ENCODE assay signal across 15 cellular contexts in the genomic region with DNA sequence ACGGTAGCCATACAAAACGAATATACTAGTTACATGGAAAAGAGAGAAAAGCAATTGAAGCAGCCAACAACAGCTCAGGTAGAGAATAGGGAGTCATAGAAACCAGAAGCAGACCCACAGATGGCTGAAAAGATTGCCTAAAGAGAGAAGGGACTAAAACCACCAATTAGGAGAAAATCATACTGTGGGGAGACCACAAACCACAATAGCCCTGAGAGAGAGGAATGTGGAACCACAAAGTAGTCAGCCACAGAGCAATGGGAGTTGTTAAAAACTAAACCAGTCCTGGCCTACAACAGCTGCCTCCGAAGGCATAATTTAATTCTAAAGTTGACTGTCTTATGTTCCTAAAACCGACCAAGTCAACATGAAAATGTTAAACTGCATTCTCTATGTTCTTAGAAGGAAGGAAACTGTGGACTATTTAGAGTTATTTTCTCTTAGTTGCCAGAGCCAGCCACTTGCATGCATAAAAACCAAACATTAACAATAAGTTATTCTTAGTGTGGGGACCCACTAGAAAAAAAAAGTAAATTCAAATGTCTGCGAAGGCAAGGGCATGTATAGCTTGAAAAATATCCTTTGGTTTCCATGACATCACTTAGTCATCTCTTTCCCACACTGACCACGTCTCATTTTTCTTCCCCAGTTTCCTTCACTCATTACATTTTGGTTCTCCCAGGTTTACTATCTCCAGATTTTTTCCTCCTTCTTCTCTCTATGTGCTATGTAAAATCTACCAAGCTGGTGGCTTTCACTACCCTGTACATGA.
DNase-seq lines count a peak whose midpoint lies in the region; FAIRE-seq and TF ChIP-seq lines count a peak whose summit lies in the region.
"Had no signal": no experiment of that assay in that cellular context is flagged by ENCODE, and none has a peak within 500 bp of the region (broad histone marks: within the 10 kb centered on the region; RNA-seq: fewer than 3 reads in every experiment).

No MANE protein-coding gene starts in this region.

- H3K27me3 Mint-ChIP-seq in activated naive CD4-positive, alpha-beta T cell treated with anti-CD3 and anti-CD28 coated beads, Interleukin-2, amount 10 ng/mL, durations not matched to agents 7 days and 5 days: peaks cover 4% of the 10 kb centered on the region

- H4K20me1 ChIP-seq in BLaER1: peaks cover 84% of the 10 kb centered on the region

- H3K27me3 ChIP-seq in BLaER1 (peaks cover 100% of the 10 kb centered on the region), suprapubic skin (no peaks in the 10 kb centered on the region), H7 (ENCODE audit: control insufficient read depth, insufficient read depth, low read length) (peaks cover 2% of the 10 kb centered on the region; the same call in 1 of the 2 replicates)
- H3K27me3 ChIP-seq: brain microvascular endothelial cell, MG63 had no signal

- H3K27ac ChIP-seq in BLaER1 (no peak overlapping the region), suprapubic skin (no peak overlapping the region)
- H3K27ac ChIP-seq: brain microvascular endothelial cell had no signal

- H3K4me3 Mint-ChIP-seq in activated naive CD4-positive, alpha-beta T cell treated with anti-CD3 and anti-CD28 coated beads, Interleukin-2, amount 10 ng/mL, durations not matched to agents 7 days and 5 days: no peak overlapping the region
- H3K4me3 Mint-ChIP-seq: activated CD4-positive, alpha-beta T cell treated with anti-CD3 and anti-CD28 coated beads, Interleukin-2, amount 10 ng/mL, durations not matched to agents 24 days and 14 days; mesothelial cell of epicardium had no signal

- H3K4me1 ChIP-seq in BLaER1: peaks cover 6% of the 10 kb centered on the region; the same call in 1 of the 2 replicates
- H3K4me1 ChIP-seq in suprapubic skin: peaks cover under 1% of the 10 kb centered on the region

- no peaks in the 10 kb centered on the region for H3K36me3 ChIP-seq in BLaER1
- no peaks in the 10 kb centered on the region for H3K36me3 ChIP-seq in suprapubic skin
- H3K36me3 ChIP-seq in H7 (replicated peaks; ENCODE audit: control insufficient read depth, insufficient read depth, low read length): no peaks in the 10 kb centered on the region
- H3K36me3 ChIP-seq: brain microvascular endothelial cell, MG63 had no signal

- H3K9me3 Mint-ChIP-seq in activated naive CD4-positive, alpha-beta T cell treated with anti-CD3 and anti-CD28 coated beads, Interleukin-2, amount 10 ng/mL, durations not matched to agents 7 days and 5 days: peaks cover 12% of the 10 kb centered on the region
- H3K9me3 Mint-ChIP-seq: activated CD4-positive, alpha-beta T cell treated with anti-CD3 and anti-CD28 coated beads, Interleukin-2, amount 10 ng/mL, durations not matched to agents 24 days and 14 days; mesothelial cell of epicardium had no signal

- peaks cover 21% of the 10 kb centered on the region; the same call in 1 of the 2 replicates for H3K9me3 ChIP-seq in BLaER1
- H3K9me3 ChIP-seq in suprapubic skin: no peaks in the 10 kb centered on the region
- H3K9me3 ChIP-seq: MG63 had no signal

- DNase-seq in HTR-8/SVneo (ENCODE audit: insufficient read length, low spot score) (peak; percentile 12), RPMI8226 (peak; percentile 41), glomerular visceral epithelial cell (ENCODE audit: extremely low spot score) (peak; percentile 32), suprapubic skin (ENCODE audit: low spot score in 2 of 2) (no peak), germinal center (ENCODE audit: low spot score) (no peak), H7 (no peak)
- DNase-seq in activated naive CD4-positive, alpha-beta T cell treated with anti-CD3 and anti-CD28 coated beads, Interleukin-2, amount 10 ng/mL, durations not matched to agents 7 days and 5 days: no peak
- DNase-seq: activated CD4-positive, alpha-beta T cell treated with anti-CD3 and anti-CD28 coated beads, Interleukin-2, amount 10 ng/mL, durations not matched to agents 24 days and 14 days; brain microvascular endothelial cell; MG63; NCI-H510A treated with DMSO at 0.1 percent for 48 hours; stimulated activated CD4-positive, alpha-beta T cell treated with anti-CD3 and anti-CD28 coated beads, Interleukin-4, amount 100 ng/mL, for 4 hours; stimulated activated naive CD4-positive, alpha-beta T cell treated with Interleukin-2 at 50 U/mL for 16 hours had no signal

- no peaks in the 10 kb centered on the region for H3K36me3 Mint-ChIP-seq in activated naive CD4-positive, alpha-beta T cell treated with anti-CD3 and anti-CD28 coated beads, Interleukin-2, amount 10 ng/mL, durations not matched to agents 7 days and 5 days
- H3K36me3 Mint-ChIP-seq: mesothelial cell of epicardium had no signal

- no peak overlapping the region for H3K4me3 ChIP-seq in BLaER1
- no peak overlapping the region for H3K4me3 ChIP-seq in suprapubic skin
- no peak overlapping the region for H3K4me3 ChIP-seq in H7 (ENCODE audit: insufficient read depth, low read depth, low read length)
- H3K4me3 ChIP-seq: MG63 had no signal

- H3K9ac ChIP-seq in BLaER1: no peak overlapping the region

- H3K27ac Mint-ChIP-seq in activated naive CD4-positive, alpha-beta T cell treated with anti-CD3 and anti-CD28 coated beads, Interleukin-2, amount 10 ng/mL, durations not matched to agents 7 days and 5 days: no peak overlapping the region
- H3K27ac Mint-ChIP-seq: activated CD4-positive, alpha-beta T cell treated with anti-CD3 and anti-CD28 coated beads, Interleukin-2, amount 10 ng/mL, durations not matched to agents 24 days and 14 days; mesothelial cell of epicardium had no signal

- peak; percentile 74 for FAIRE-seq in HTR-8/SVneo (lab: Jason Lieb, UNC)

- TF ChIP-seq CTCF in suprapubic skin (IDR thresholded peaks at IDR 0.05): no peak

- peak overlapping the region; percentile 17; the same call in 1 of the 2 replicates for H3K4me2 ChIP-seq in BLaER1

- 65% methylated on average over 6 of the region's 6 CpGs for WGBS in suprapubic skin

- TF ChIP-seq EP300 in suprapubic skin (IDR thresholded peaks at IDR 0.05): no peak

- CTCF ChIA-PET in activated naive CD4-positive, alpha-beta T cell treated with anti-CD3 and anti-CD28 coated beads, Interleukin-2, amount 10 ng/mL, durations not matched to agents 7 days and 5 days (lab: Charles Lee): no interaction called here

- no peak for TF ChIP-seq POLR2A in suprapubic skin (IDR thresholded peaks at IDR 0.05)

- H3K4me1 Mint-ChIP-seq in activated naive CD4-positive, alpha-beta T cell treated with anti-CD3 and anti-CD28 coated beads, Interleukin-2, amount 10 ng/mL, durations not matched to agents 7 days and 5 days: no peaks in the 10 kb centered on the region
- H3K4me1 Mint-ChIP-seq: activated CD4-positive, alpha-beta T cell treated with anti-CD3 and anti-CD28 coated beads, Interleukin-2, amount 10 ng/mL, durations not matched to agents 24 days and 14 days had no signal

Comparison
In these comparisons a context has a peak if more than half of its experiments do, and no peak if none do; other contexts are left out.
1. DNase-seq: peak in HTR-8/SVneo (single experiment), RPMI8226 (single experiment) and glomerular visceral epithelial cell (single experiment); none in activated naive CD4-positive, alpha-beta T cell treated with anti-CD3 and anti-CD28 coated beads, Interleukin-2, amount 10 ng/mL, durations not matched to agents 7 days and 5 days (single experiment), suprapubic skin (0 of 2), germinal center (single experiment) and H7 (single experiment).